ENCODE assay signal across 6 cellular contexts in genomic region chr11:48319813-48320212, GRCh38. TPM values are rescaled to one million over a fixed set of nuclear protein-coding genes. Genes with fewer than 3 reads are reported as not detected.
"Had no signal": no experiment of that assay in that cellular context is flagged by ENCODE, and none has a peak within 500 bp of the region (broad histone marks: within the 10 kb centered on the region; RNA-seq: fewer than 3 reads in every experiment).

No MANE protein-coding gene starts in this region.

RNA-seq across cellular contexts. Expression of gene OR4C3, which starts 4.9 kb away (rescaled TPM):
- total RNA-seq: GM23248, H4, H9, HT-29, IMR-90, K562 had no signal
- polyA plus RNA-seq: GM23248, IMR-90, K562 had no signal

RNA-seq across cellular contexts. Expression of gene OR4S1, which starts 13.8 kb away (rescaled TPM):
- total RNA-seq: GM23248, H4, H9, HT-29, IMR-90, K562 had no signal
- polyA plus RNA-seq: GM23248, IMR-90, K562 had no signal

RNA-seq across cellular contexts. Expression of gene OR4C5, which starts 46.5 kb away (rescaled TPM):
- total RNA-seq: GM23248, H4, H9, HT-29, IMR-90, K562 had no signal
- polyA plus RNA-seq: GM23248, IMR-90, K562 had no signal

RNA-seq across cellular contexts. Expression of gene OR4X1, which starts 56.2 kb away (rescaled TPM):
- total RNA-seq: GM23248, H4, H9, HT-29, IMR-90, K562 had no signal
- polyA plus RNA-seq: GM23248, IMR-90, K562 had no signal
